8 cellular contexts compared by ENCODE assay signal in the genomic region with DNA sequence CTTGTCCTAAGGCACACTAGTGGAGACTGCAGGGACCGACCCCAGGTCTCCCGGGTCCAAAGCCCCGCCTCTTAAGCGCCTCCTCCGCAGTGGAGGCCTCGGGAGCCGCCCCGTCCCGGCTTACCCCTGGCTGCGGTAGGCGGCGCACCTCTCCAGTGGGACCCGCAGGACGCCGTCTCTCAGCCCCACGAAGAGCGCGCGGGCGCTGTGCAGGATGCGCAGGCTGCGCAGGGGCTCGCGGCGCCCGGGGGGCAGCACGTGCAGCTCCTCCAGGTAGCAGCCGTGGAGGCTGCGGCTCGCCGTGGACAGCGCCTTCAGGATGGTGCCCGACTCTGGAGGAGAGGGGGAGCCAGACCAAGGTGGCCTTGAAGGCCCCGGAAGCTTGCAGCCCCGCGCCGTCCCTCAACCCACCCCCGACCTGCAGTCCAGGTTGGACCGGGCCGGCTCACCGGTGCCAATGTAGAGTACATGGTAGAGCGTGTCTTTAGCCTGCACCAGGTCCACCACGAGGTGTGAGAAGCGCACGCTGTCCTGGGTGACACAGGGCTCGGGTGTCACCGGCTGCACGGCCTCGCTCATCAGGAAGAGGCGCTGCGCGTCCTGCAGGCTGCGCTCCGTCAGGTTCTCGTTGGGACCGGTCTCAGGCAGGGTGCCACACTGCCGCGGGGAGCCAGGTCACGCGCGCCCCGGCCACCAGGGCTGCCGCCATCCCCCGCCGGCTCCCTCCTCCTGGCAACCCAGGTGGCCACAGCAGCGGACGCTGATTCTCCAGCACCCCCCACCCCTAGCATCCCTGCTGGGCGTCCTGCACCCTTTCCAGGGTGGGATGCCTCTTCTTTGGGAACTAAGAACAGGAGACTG.
A peak's percentile ranks its signal among the peaks of the same experiment; 100 is the strongest.
DNase-seq lines count a peak whose midpoint lies in the region; ATAC-seq and TF ChIP-seq lines count a peak whose summit lies in the region.

No MANE protein-coding gene starts in this region.

- H4K5ac ChIP-seq in mesendoderm (ENCODE audit: low read length), result no peak overlapping the region

- peak; percentile 52 to 69 for DNase-seq in activated T-cell treated with anti-CD3 and anti-CD28 coated beads, Interleukin-2, amount 50 U/mL, for 48 hours
- peak; percentile 57 for DNase-seq in mesendoderm
- no peak for DNase-seq in NCI-H2196 treated with DMSO at 0.1 percent for 48 hours (lab: John Stamatoyannopoulos, UW; ENCODE audit: unreplicated experiment)
- no peak for DNase-seq in medulla oblongata (ENCODE audit: extremely low spot score)

- H3K4ac ChIP-seq in mesendoderm (ENCODE audit: low read depth, low read length), result no peak overlapping the region

- H3K27ac ChIP-seq in HEK293 (ENCODE audit: extremely low read depth, low read depth, low read length) (no peak overlapping the region), mesendoderm (ENCODE audit: low read depth, low read length) (no peak overlapping the region)

- H3K4me2 ChIP-seq in mesendoderm (ENCODE audit: low read length), result peak overlapping the region; percentile 70

- H2BK120ac ChIP-seq in mesendoderm (ENCODE audit: low read depth, low read length), result no peak overlapping the region

- no peak overlapping the region for H4K8ac ChIP-seq in mesendoderm (ENCODE audit: low read depth, low read length)

- peak overlapping the region; percentile 42 for H3K56ac ChIP-seq in mesendoderm (ENCODE audit: low read length)

- ATAC-seq in HG03469 (IDR thresholded peaks at IDR 0.05; ENCODE audit: unreplicated experiment) (no peak), GM21576 (IDR thresholded peaks at IDR 0.05; ENCODE audit: unreplicated experiment) (no peak)

- H3K4me1 ChIP-seq in ES-I3 (ENCODE audit: insufficient read depth, low read length) (no peaks in the 10 kb centered on the region), HEK293 (ENCODE audit: control insufficient read depth, insufficient read depth, low read length) (no peaks in the 10 kb centered on the region), mesendoderm (ENCODE audit: control insufficient read depth, low read depth, low read length) (no peaks in the 10 kb centered on the region)

- no peaks in the 10 kb centered on the region for H3K79me2 ChIP-seq in mesendoderm (ENCODE audit: control insufficient read depth, insufficient read depth, low read length)

- H3K18ac ChIP-seq in mesendoderm (ENCODE audit: low read length), result no peak overlapping the region

- H3K4me3 ChIP-seq in HEK293 (ENCODE audit: low read depth, low read length) (no peak overlapping the region; the same call in 1 of the 2 replicates), mesendoderm (ENCODE audit: low read length) (no peak overlapping the region)

- peaks cover 4% of the 10 kb centered on the region for H3K27me3 ChIP-seq in mesendoderm (ENCODE audit: insufficient read depth, low read length, poor library complexity)

- WGBS in mesendoderm (ENCODE audit: extremely low coverage, insufficient coverage, low lambda C conversion rate), result no CpG with 5 or more reads among the region's 68 CpGs

- H3K79me1 ChIP-seq in mesendoderm (ENCODE audit: low read length), result no peaks in the 10 kb centered on the region

- H2BK5ac ChIP-seq in mesendoderm (ENCODE audit: low read length), result no peak overlapping the region

- POLR2A ChIA-PET in HEK293 (lab: Yijun Ruan, JAX), result interaction anchor here (0.6 kb wide), 1 partner anchor 12 kb away, joined by 6 read pairs; no protein-coding TSS in a partner anchor

- H2BK15ac ChIP-seq in mesendoderm (replicated peaks; ENCODE audit: low read depth), result no peak overlapping the region

- no peak overlapping the region for H2AK5ac ChIP-seq in mesendoderm (ENCODE audit: low read length)

- no peak overlapping the region for H3K23ac ChIP-seq in mesendoderm (ENCODE audit: low read length)

- CTCF ChIA-PET in HEK293 (lab: Yijun Ruan, JAX), result interaction anchor here (0.6 kb wide), 1 partner anchor 51 kb away, joined by 3 read pairs; no protein-coding TSS in a partner anchor

- H3K9ac ChIP-seq in ES-I3 (ENCODE audit: low read depth, low read length), result peak overlapping the region; percentile 48; the same call in 1 of the 2 replicates
- peak overlapping the region; percentile 38 for H3K9ac ChIP-seq in mesendoderm (ENCODE audit: low read length)

- peak; percentile 37 for TF ChIP-seq CTCF in HEK293 (tag by site-specific recombination; IDR thresholded peaks at IDR 0.05)

- H3K36me3 ChIP-seq in ES-I3 (ENCODE audit: insufficient read depth, low read length) (no peaks in the 10 kb centered on the region), HEK293 (ENCODE audit: control insufficient read depth in 2 of 2, insufficient read depth in 1 of 2, low read length in 2 of 2) (no peaks in the 10 kb centered on the region), mesendoderm (ENCODE audit: control insufficient read depth, insufficient read depth, low read length) (no peaks in the 10 kb centered on the region)

- H3K9me3 ChIP-seq in ES-I3 (ENCODE audit: control insufficient read depth, insufficient read depth, low read length) (no peaks in the 10 kb centered on the region), HEK293 (ENCODE audit: control insufficient read depth, insufficient read depth, low read depth, low read length) (no peaks in the 10 kb centered on the region)

TF ChIP-seq in HEK293, 187 proteins besides CTCF, POLR2A, EP300 and RAD21:
- TF ChIP-seq ZFP69B (tag by site-specific recombination; IDR thresholded peaks at IDR 0.05) (peak; percentile 64), ZIC2 (tag by site-specific recombination; IDR thresholded peaks at IDR 0.05) (peak; percentile 62), BCL6B (tag by site-specific recombination; IDR thresholded peaks at IDR 0.05) (no peak), ZBTB48 (tag by site-specific recombination; IDR thresholded peaks at IDR 0.05) (no peak)
- TF ChIP-seq, protein P1, sequence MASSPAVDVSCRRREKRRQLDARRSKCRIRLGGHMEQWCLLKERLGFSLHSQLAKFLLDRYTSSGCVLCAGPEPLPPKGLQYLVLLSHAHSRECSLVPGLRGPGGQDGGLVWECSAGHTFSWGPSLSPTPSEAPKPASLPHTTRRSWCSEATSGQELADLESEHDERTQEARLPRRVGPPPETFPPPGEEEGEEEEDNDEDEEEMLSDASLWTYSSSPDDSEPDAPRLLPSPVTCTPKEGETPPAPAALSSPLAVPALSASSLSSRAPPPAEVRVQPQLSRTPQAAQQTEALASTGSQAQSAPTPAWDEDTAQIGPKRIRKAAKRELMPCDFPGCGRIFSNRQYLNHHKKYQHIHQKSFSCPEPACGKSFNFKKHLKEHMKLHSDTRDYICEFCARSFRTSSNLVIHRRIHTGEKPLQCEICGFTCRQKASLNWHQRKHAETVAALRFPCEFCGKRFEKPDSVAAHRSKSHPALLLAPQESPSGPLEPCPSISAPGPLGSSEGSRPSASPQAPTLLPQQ (tag by site-specific recombination; IDR thresholded peaks at IDR 0.05), result peak; percentile 76
- TF ChIP-seq, protein P2, sequence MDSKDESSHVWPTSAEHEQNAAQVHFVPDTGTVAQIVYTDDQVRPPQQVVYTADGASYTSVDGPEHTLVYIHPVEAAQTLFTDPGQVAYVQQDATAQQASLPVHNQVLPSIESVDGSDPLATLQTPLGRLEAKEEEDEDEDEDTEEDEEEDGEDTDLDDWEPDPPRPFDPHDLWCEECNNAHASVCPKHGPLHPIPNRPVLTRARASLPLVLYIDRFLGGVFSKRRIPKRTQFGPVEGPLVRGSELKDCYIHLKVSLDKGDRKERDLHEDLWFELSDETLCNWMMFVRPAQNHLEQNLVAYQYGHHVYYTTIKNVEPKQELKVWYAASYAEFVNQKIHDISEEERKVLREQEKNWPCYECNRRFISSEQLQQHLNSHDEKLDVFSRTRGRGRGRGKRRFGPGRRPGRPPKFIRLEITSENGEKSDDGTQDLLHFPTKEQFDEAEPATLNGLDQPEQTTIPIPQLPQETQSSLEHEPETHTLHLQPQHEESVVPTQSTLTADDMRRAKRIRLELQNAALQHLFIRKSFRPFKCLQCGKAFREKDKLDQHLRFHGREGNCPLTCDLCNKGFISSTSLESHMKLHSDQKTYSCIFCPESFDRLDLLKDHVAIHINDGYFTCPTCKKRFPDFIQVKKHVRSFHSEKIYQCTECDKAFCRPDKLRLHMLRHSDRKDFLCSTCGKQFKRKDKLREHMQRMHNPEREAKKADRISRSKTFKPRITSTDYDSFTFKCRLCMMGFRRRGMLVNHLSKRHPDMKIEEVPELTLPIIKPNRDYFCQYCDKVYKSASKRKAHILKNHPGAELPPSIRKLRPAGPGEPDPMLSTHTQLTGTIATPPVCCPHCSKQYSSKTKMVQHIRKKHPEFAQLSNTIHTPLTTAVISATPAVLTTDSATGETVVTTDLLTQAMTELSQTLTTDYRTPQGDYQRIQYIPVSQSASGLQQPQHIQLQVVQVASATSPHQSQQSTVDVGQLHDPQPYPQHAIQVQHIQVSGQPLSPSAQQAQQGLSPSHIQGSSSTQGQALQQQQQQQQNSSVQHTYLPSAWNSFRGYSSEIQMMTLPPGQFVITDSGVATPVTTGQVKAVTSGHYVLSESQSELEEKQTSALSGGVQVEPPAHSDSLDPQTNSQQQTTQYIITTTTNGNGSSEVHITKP (tag by site-specific recombination; IDR thresholded peaks at IDR 0.05), result peak; percentile 57

Comparison
In these comparisons a context has a peak if more than half of its experiments do, and no peak if none do; other contexts are left out.
1. DNase-seq: peak in activated T-cell treated with anti-CD3 and anti-CD28 coated beads, Interleukin-2, amount 50 U/mL, for 48 hours (2 of 2) and mesendoderm (single experiment); none in NCI-H2196 treated with DMSO at 0.1 percent for 48 hours (single experiment) and medulla oblongata (single experiment).